In genomic region chr2:27966466-27966865, GRCh38 we compare ENCODE assay signal across 10 cellular contexts.
A peak's percentile ranks its signal among the peaks of the same experiment; 100 is the strongest.
DNase-seq lines count a peak whose midpoint lies in the region; ATAC-seq and TF ChIP-seq lines count a peak whose summit lies in the region.
"Had no signal": no experiment of that assay in that cellular context is flagged by ENCODE, and none has a peak within 500 bp of the region (broad histone marks: within the 10 kb centered on the region; RNA-seq: fewer than 3 reads in every experiment).

No MANE protein-coding gene starts in this region.

- H3K36me3 Mint-ChIP-seq in activated T-cell treated with anti-CD3 and anti-CD28 coated beads, Interleukin-2, amount 50 U/mL, for 24 hours (ENCODE audit: low read depth): peaks cover 48% of the 10 kb centered on the region
- peaks cover 25% of the 10 kb centered on the region for H3K36me3 Mint-ChIP-seq in activated T-cell treated with anti-CD3 and anti-CD28 coated beads, Interleukin-2, amount 50 U/mL, for 4 hours (ENCODE audit: insufficient read depth)
- H3K36me3 Mint-ChIP-seq in stimulated activated effector memory CD8-positive, alpha-beta T cell treated with anti-CD3 and anti-CD28 coated beads, Interleukin-12 subunit alpha, Interleukin-12 subunit beta, amount 100 ng/mL, for 72 hours: peaks cover 5% of the 10 kb centered on the region

- H3K27ac ChIP-seq in adrenal gland (peak overlapping the region in 3 of 5 donors; percentile 28 to 69 (median 33)), hepatocyte (peak overlapping the region; percentile 48)

- no peaks in the 10 kb centered on the region for H4K20me1 ChIP-seq in hepatocyte (ENCODE audit: insufficient read depth, poor library complexity, severe bottlenecking)

- H3K4me1 ChIP-seq in adrenal gland (replicated peaks in 1 of 2) (peaks cover 25 to 39% of the 10 kb centered on the region in 2 donors), hepatocyte (ENCODE audit: insufficient read depth) (no peaks in the 10 kb centered on the region)

- no peak overlapping the region for H3K4me3 ChIP-seq in adrenal gland
- no peak overlapping the region for H3K4me3 ChIP-seq in hepatocyte

- H2AFZ ChIP-seq in hepatocyte: no peak overlapping the region

- H3K36me3 ChIP-seq in adrenal gland (replicated peaks in 1 of 2) (no peaks in the 10 kb centered on the region), hepatocyte (replicated peaks; ENCODE audit: insufficient read depth, low read depth) (no peaks in the 10 kb centered on the region)

- 34 to 39% (median 37%) methylated on average over 3 of the region's 3 CpGs for WGBS in adrenal gland, 4 donors
- 63% methylated on average over 3 of the region's 3 CpGs for WGBS in hepatocyte (ENCODE audit: low lambda C conversion rate, missing lambda C conversion rate)

- peaks cover 37% of the 10 kb centered on the region for H3K9me3 Mint-ChIP-seq in activated T-cell treated with anti-CD3 and anti-CD28 coated beads, Interleukin-2, amount 50 U/mL, for 24 hours
- peaks cover 17% of the 10 kb centered on the region for H3K9me3 Mint-ChIP-seq in activated T-cell treated with anti-CD3 and anti-CD28 coated beads, Interleukin-2, amount 50 U/mL, for 4 hours
- H3K9me3 Mint-ChIP-seq in stimulated activated effector memory CD8-positive, alpha-beta T cell treated with anti-CD3 and anti-CD28 coated beads, Interleukin-12 subunit alpha, Interleukin-12 subunit beta, amount 100 ng/mL, for 72 hours: peaks cover 13% of the 10 kb centered on the region

- no peaks in the 10 kb centered on the region for H3K9me2 ChIP-seq in hepatocyte (replicated peaks; ENCODE audit: insufficient read depth)

- H3K27me3 ChIP-seq in adrenal gland: no peaks in the 10 kb centered on the region
- no peaks in the 10 kb centered on the region for H3K27me3 ChIP-seq in hepatocyte

- DNase-seq in activated T-cell treated with anti-CD3 and anti-CD28 coated beads, Interleukin-2, amount 50 U/mL, for 24 hours: no peak
- no peak for DNase-seq in activated T-cell treated with anti-CD3 and anti-CD28 coated beads, Interleukin-2, amount 50 U/mL, for 4 hours
- peak in 6 of 7 donors; percentile 49 to 83 (median 53) for DNase-seq in adrenal gland
- DNase-seq in hepatocyte (ENCODE audit: low spot score): peak; percentile 15
- DNase-seq in stimulated activated effector memory CD8-positive, alpha-beta T cell treated with anti-CD3 and anti-CD28 coated beads, Interleukin-12 subunit alpha, Interleukin-12 subunit beta, amount 100 ng/mL, for 72 hours (ENCODE audit: low spot score in 2 of 2): no peak
- no peak for DNase-seq in HuH-7 (ENCODE audit: low spot score)
- DNase-seq: hippocampal formation; stimulated activated CD4-positive, alpha-beta T cell treated with anti-CD3 and anti-CD28 coated beads, Interleukin-2, amount 100 ng/mL, for 24 hours had no signal

- no peaks in the 10 kb centered on the region for H3K27me3 Mint-ChIP-seq in activated T-cell treated with anti-CD3 and anti-CD28 coated beads, Interleukin-2, amount 50 U/mL, for 24 hours
- no peaks in the 10 kb centered on the region for H3K27me3 Mint-ChIP-seq in activated T-cell treated with anti-CD3 and anti-CD28 coated beads, Interleukin-2, amount 50 U/mL, for 4 hours (ENCODE audit: low read depth)

- peak overlapping the region; percentile 85 for H3K27ac Mint-ChIP-seq in activated T-cell treated with anti-CD3 and anti-CD28 coated beads, Interleukin-2, amount 50 U/mL, for 24 hours
- peak overlapping the region; percentile 51 for H3K27ac Mint-ChIP-seq in stimulated activated effector memory CD8-positive, alpha-beta T cell treated with anti-CD3 and anti-CD28 coated beads, Interleukin-12 subunit alpha, Interleukin-12 subunit beta, amount 100 ng/mL, for 72 hours

- TF ChIP-seq CTCF in adrenal gland (IDR thresholded peaks at IDR 0.05): no peak
- no peak for TF ChIP-seq CTCF in hepatocyte (IDR thresholded peaks at IDR 0.05; ENCODE audit: poor library complexity)

- ATAC-seq in activated T-cell treated with anti-CD3 and anti-CD28 coated beads, Interleukin-2, amount 50 U/mL, for 4 hours: no peak
- no peak for ATAC-seq in stimulated activated effector memory CD8-positive, alpha-beta T cell treated with anti-CD3 and anti-CD28 coated beads, Interleukin-12 subunit alpha, Interleukin-12 subunit beta, amount 100 ng/mL, for 72 hours
- ATAC-seq in HG03342 (IDR thresholded peaks at IDR 0.05; ENCODE audit: unreplicated experiment) (no peak), esophagus mucosa (no peak)

- no peak for TF ChIP-seq POLR2A in adrenal gland (IDR thresholded peaks at IDR 0.05)

- H3K9me3 ChIP-seq in adrenal gland (replicated peaks in 1 of 3): peaks cover 0 to 7% (median 0%) of the 10 kb centered on the region in 3 donors
- H3K9me3 ChIP-seq in hepatocyte (ENCODE audit: low read depth): no peaks in the 10 kb centered on the region

- intact Hi-C loops in adrenal gland (cut with DNase I): no loop called here

- no peak overlapping the region for H3K4me3 Mint-ChIP-seq in activated T-cell treated with anti-CD3 and anti-CD28 coated beads, Interleukin-2, amount 50 U/mL, for 24 hours
- no peak overlapping the region for H3K4me3 Mint-ChIP-seq in activated T-cell treated with anti-CD3 and anti-CD28 coated beads, Interleukin-2, amount 50 U/mL, for 4 hours
- peak overlapping the region; percentile 11 for H3K4me3 Mint-ChIP-seq in stimulated activated effector memory CD8-positive, alpha-beta T cell treated with anti-CD3 and anti-CD28 coated beads, Interleukin-12 subunit alpha, Interleukin-12 subunit beta, amount 100 ng/mL, for 72 hours

- H3K4me1 Mint-ChIP-seq in activated T-cell treated with anti-CD3 and anti-CD28 coated beads, Interleukin-2, amount 50 U/mL, for 24 hours (ENCODE audit: low read depth): peaks cover 76% of the 10 kb centered on the region
- H3K4me1 Mint-ChIP-seq in activated T-cell treated with anti-CD3 and anti-CD28 coated beads, Interleukin-2, amount 50 U/mL, for 4 hours (ENCODE audit: low read depth): peaks cover 56% of the 10 kb centered on the region
- peaks cover 50% of the 10 kb centered on the region for H3K4me1 Mint-ChIP-seq in stimulated activated effector memory CD8-positive, alpha-beta T cell treated with anti-CD3 and anti-CD28 coated beads, Interleukin-12 subunit alpha, Interleukin-12 subunit beta, amount 100 ng/mL, for 72 hours

- peaks cover 28% of the 10 kb centered on the region for H3K79me2 ChIP-seq in hepatocyte

- H3K4me2 ChIP-seq in hepatocyte: peak overlapping the region; percentile 14

Comparison
In these comparisons a context has a peak if more than half of its experiments do, and no peak if none do; other contexts are left out.
1. DNase-seq: peak in adrenal gland (6 of 7) and hepatocyte (single experiment); none in activated T-cell treated with anti-CD3 and anti-CD28 coated beads, Interleukin-2, amount 50 U/mL, for 24 hours (single experiment), activated T-cell treated with anti-CD3 and anti-CD28 coated beads, Interleukin-2, amount 50 U/mL, for 4 hours (single experiment), stimulated activated effector memory CD8-positive, alpha-beta T cell treated with anti-CD3 and anti-CD28 coated beads, Interleukin-12 subunit alpha, Interleukin-12 subunit beta, amount 100 ng/mL, for 72 hours (0 of 2) and HuH-7 (single experiment).